ENCODE assay signal across 13 cellular contexts in genomic region chr1:170071378-170071777, GRCh38.
"Had no signal": no experiment of that assay in that cellular context is flagged by ENCODE, and none has a peak within 500 bp of the region (broad histone marks: within the 10 kb centered on the region; RNA-seq: fewer than 3 reads in every experiment).

No MANE protein-coding gene starts in this region.

- ATAC-seq: activated CD8-positive, alpha-beta T cell treated with anti-CD3 and anti-CD28 coated beads for 36 hours; left cardiac atrium; lower lobe of right lung; right cardiac atrium; stimulated activated memory B cell treated with anti-CD40 and anti-IgM and Interleukin-4, amounts not matched to agents 10 μg/mL and 1 μg/mL and 100 μg/mL, for 72 hours had no signal

- H3K27me3 Mint-ChIP-seq: activated CD8-positive, alpha-beta T cell treated with anti-CD3 and anti-CD28 coated beads for 36 hours; progenitor cell of endocrine pancreas; stimulated activated memory B cell treated with anti-CD40 and anti-IgM and Interleukin-4, amounts not matched to agents 10 μg/mL and 1 μg/mL and 100 μg/mL, for 72 hours had no signal

- H3K4me3 Mint-ChIP-seq: mesothelial cell of epicardium; stimulated activated memory B cell treated with anti-CD40 and anti-IgM and Interleukin-4, amounts not matched to agents 10 μg/mL and 1 μg/mL and 100 μg/mL, for 72 hours had no signal

- H3K27me3 ChIP-seq: cardiac muscle cell, esophagus muscularis mucosa, tibial nerve had no signal

- H3K9me3 ChIP-seq: esophagus muscularis mucosa, lower lobe of right lung had no signal

- H3K36me3 ChIP-seq: cardiac muscle cell, esophagus muscularis mucosa, lower lobe of right lung had no signal

- H3K27ac Mint-ChIP-seq: activated CD8-positive, alpha-beta T cell treated with anti-CD3 and anti-CD28 coated beads for 36 hours; mesothelial cell of epicardium; progenitor cell of endocrine pancreas; stimulated activated memory B cell treated with anti-CD40 and anti-IgM and Interleukin-4, amounts not matched to agents 10 μg/mL and 1 μg/mL and 100 μg/mL, for 72 hours had no signal

- H3K27ac ChIP-seq: cardiac muscle cell, esophagus muscularis mucosa, lower lobe of right lung, tibial nerve had no signal

- H3K4me3 ChIP-seq: cardiac muscle cell, esophagus muscularis mucosa, lower lobe of right lung, tibial nerve had no signal

- DNase-seq: activated CD8-positive, alpha-beta memory T cell treated with anti-CD3 and anti-CD28 coated beads, Interleukin-2, amount 50 U/mL, for 48 hours; activated CD8-positive, alpha-beta T cell treated with anti-CD3 and anti-CD28 coated beads for 36 hours; activated naive CD4-positive, alpha-beta T cell; left cardiac atrium; lower lobe of right lung; nucleus accumbens; right cardiac atrium had no signal
